In genomic region chrX:24150051-24150790, GRCh38 we compare ENCODE assay signal across 8 cellular contexts. TPM values are rescaled to one million over a fixed set of nuclear protein-coding genes. Genes with fewer than 3 reads are reported as not detected.
DNase-seq lines count a peak whose midpoint lies in the region; ATAC-seq and TF ChIP-seq lines count a peak whose summit lies in the region.

No MANE protein-coding gene starts in this region.

- H3K4me1 ChIP-seq in esophagus squamous epithelium, result peaks cover 25 to 77% (median 54%) of the 10 kb centered on the region in 3 donors

- peak overlapping the region; percentile 52 to 88 (median 66) for H3K4me3 ChIP-seq in esophagus squamous epithelium

- peak; percentile 71 for ATAC-seq in GM21515 (IDR thresholded peaks at IDR 0.05; ENCODE audit: unreplicated experiment)
- peak; percentile 84 to 85 for ATAC-seq in activated T-cell treated with anti-CD3 and anti-CD28 coated beads, Interleukin-2, amount 50 U/mL, for 72 hours (replicated peaks in 1 of 2)
- peak; percentile 74 to 75 for ATAC-seq in naive B cell (ENCODE audit: low read depth in 2 of 2)
- peak; percentile 88 for ATAC-seq in stimulated activated memory B cell treated with anti-CD40 and anti-IgM and Interleukin-4, amounts not matched to agents 10 μg/mL and 1 μg/mL and 100 μg/mL, for 72 hours

- peak; percentile 95 for DNase-seq in DMS53 (lab: John Stamatoyannopoulos, UW)
- DNase-seq in HuH-7 (ENCODE audit: low spot score), result peak; percentile 79
- peak; percentile 87 for DNase-seq in OCI-M1 (lab: John Stamatoyannopoulos, UW)
- peak; percentile 87 to 94 for DNase-seq in activated T-cell treated with anti-CD3 and anti-CD28 coated beads, Interleukin-2, amount 50 U/mL, for 72 hours
- peak; percentile 75 for DNase-seq in esophagus squamous epithelium (lab: John Stamatoyannopoulos, UW)
- DNase-seq in naive B cell, result peak; percentile 93

- 0% methylated on average over 2 of the region's 79 CpGs for WGBS in esophagus squamous epithelium, 2 donors

- TF ChIP-seq POLR2A in esophagus squamous epithelium (IDR thresholded peaks at IDR 0.05), result peak in 2 of 4 donors; percentile 15 to 52

- peak overlapping the region; percentile 84 to 96 for H3K4me3 Mint-ChIP-seq in activated T-cell treated with anti-CD3 and anti-CD28 coated beads, Interleukin-2, amount 50 U/mL, for 72 hours
- H3K4me3 Mint-ChIP-seq in naive B cell, result peak overlapping the region; percentile 82 to 95 (median 92)
- H3K4me3 Mint-ChIP-seq in stimulated activated memory B cell treated with anti-CD40 and anti-IgM and Interleukin-4, amounts not matched to agents 10 μg/mL and 1 μg/mL and 100 μg/mL, for 72 hours, result peak overlapping the region; percentile 89

- H3K27ac ChIP-seq in esophagus squamous epithelium, result peak overlapping the region; percentile 94 to 100 (median 96)

- H3K27me3 ChIP-seq in esophagus squamous epithelium, result no peaks in the 10 kb centered on the region

- peak; percentile 30 to 66 (median 40) for TF ChIP-seq CTCF in esophagus squamous epithelium (IDR thresholded peaks at IDR 0.05)

- intact Hi-C loops in esophagus squamous epithelium (cut with DNase I), result no loop called here

- H3K4me1 Mint-ChIP-seq in activated T-cell treated with anti-CD3 and anti-CD28 coated beads, Interleukin-2, amount 50 U/mL, for 72 hours (ENCODE audit: low read depth), result peaks cover 76% of the 10 kb centered on the region
- H3K4me1 Mint-ChIP-seq in naive B cell, result peaks cover 31 to 73% (median 40%) of the 10 kb centered on the region in 3 donors
- H3K4me1 Mint-ChIP-seq in stimulated activated memory B cell treated with anti-CD40 and anti-IgM and Interleukin-4, amounts not matched to agents 10 μg/mL and 1 μg/mL and 100 μg/mL, for 72 hours, result peaks cover 32% of the 10 kb centered on the region

- H3K9me3 ChIP-seq in esophagus squamous epithelium, result no peaks in the 10 kb centered on the region

- H3K36me3 ChIP-seq in esophagus squamous epithelium, result no peaks in the 10 kb centered on the region

- peaks cover 11 to 21% of the 10 kb centered on the region in 2 donors for H3K36me3 Mint-ChIP-seq in activated T-cell treated with anti-CD3 and anti-CD28 coated beads, Interleukin-2, amount 50 U/mL, for 72 hours (ENCODE audit: insufficient read depth in 2 of 2)
- H3K36me3 Mint-ChIP-seq in naive B cell, result peaks cover 0 to 6% of the 10 kb centered on the region in 2 donors
- H3K36me3 Mint-ChIP-seq in stimulated activated memory B cell treated with anti-CD40 and anti-IgM and Interleukin-4, amounts not matched to agents 10 μg/mL and 1 μg/mL and 100 μg/mL, for 72 hours, result peaks cover 6% of the 10 kb centered on the region

- no peaks in the 10 kb centered on the region for H3K27me3 Mint-ChIP-seq in activated T-cell treated with anti-CD3 and anti-CD28 coated beads, Interleukin-2, amount 50 U/mL, for 72 hours (ENCODE audit: low read depth)
- H3K27me3 Mint-ChIP-seq in naive B cell, result no peaks in the 10 kb centered on the region
- no peaks in the 10 kb centered on the region for H3K27me3 Mint-ChIP-seq in stimulated activated memory B cell treated with anti-CD40 and anti-IgM and Interleukin-4, amounts not matched to agents 10 μg/mL and 1 μg/mL and 100 μg/mL, for 72 hours

- H3K9me3 Mint-ChIP-seq in activated T-cell treated with anti-CD3 and anti-CD28 coated beads, Interleukin-2, amount 50 U/mL, for 72 hours, result no peaks in the 10 kb centered on the region
- no peaks in the 10 kb centered on the region for H3K9me3 Mint-ChIP-seq in naive B cell
- no peaks in the 10 kb centered on the region for H3K9me3 Mint-ChIP-seq in stimulated activated memory B cell treated with anti-CD40 and anti-IgM and Interleukin-4, amounts not matched to agents 10 μg/mL and 1 μg/mL and 100 μg/mL, for 72 hours

- H3K27ac Mint-ChIP-seq in activated T-cell treated with anti-CD3 and anti-CD28 coated beads, Interleukin-2, amount 50 U/mL, for 72 hours, result peak overlapping the region; percentile 99
- H3K27ac Mint-ChIP-seq in naive B cell, result peak overlapping the region; percentile 83 to 98 (median 97)
- peak overlapping the region; percentile 69 for H3K27ac Mint-ChIP-seq in stimulated activated memory B cell treated with anti-CD40 and anti-IgM and Interleukin-4, amounts not matched to agents 10 μg/mL and 1 μg/mL and 100 μg/mL, for 72 hours

RNA-seq across cellular contexts. Expression of gene ZFX, which starts 0.7 kb away (rescaled TPM):
- 10 to 100 TPM; 47.2 to 78.6 TPM for total RNA-seq in activated T-cell treated with anti-CD3 and anti-CD28 coated beads, Interleukin-2, amount 50 U/mL, for 72 hours
- 10 to 100 TPM; 19.2 to 88.0 (median 49.5) TPM for total RNA-seq in esophagus squamous epithelium
- 10 to 100 TPM; 29.2 to 66.7 (median 57.8) TPM for polyA plus RNA-seq in naive B cell (ENCODE audit: low read depth in 6 of 6)

Comparison
In these comparisons a context has a peak if more than half of its experiments do, and no peak if none do; other contexts are left out.
1. Peak in every context shown above with its lines: DNase-seq, ATAC-seq, H3K4me3 ChIP-seq and H3K27ac ChIP-seq.